ENCODE assay signal across 18 cellular contexts in the genomic region with DNA sequence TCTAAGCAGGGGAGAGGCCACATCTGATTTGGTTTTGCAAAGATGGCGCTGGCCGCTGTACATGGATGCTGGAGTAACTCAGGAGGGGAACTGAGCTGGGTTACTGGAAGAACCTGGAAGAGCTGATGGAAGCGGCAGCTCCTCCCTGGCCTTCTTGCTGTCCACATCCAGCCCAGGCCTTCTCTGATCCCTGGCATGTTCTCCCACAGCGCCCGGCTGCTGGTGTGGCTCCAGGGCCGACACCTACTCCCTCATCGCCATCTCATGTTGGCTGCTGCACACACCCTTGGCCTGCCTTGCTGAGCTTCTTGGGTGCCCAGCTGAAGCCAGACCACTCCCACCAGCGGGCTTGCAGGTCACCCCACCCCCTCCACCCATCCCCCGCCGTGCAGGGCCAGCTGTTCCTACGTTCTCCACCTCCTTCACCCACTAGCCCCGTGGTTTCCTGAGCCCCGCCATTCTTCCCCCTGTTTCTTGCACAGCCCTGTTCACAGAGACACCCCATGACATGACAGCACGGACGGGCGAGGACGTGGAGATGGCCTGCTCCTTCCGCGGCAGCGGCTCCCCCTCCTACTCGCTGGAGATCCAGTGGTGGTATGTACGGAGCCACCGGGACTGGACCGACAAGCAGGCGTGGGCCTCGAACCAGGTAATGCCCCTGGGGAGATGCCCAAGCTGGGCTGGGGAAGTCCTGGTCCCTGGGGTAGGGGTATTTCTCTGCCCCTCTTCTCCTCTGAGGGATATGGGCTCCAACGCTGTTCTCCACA. TPM values are rescaled to one million over a fixed set of nuclear protein-coding genes. Genes with fewer than 3 reads are reported as not detected.
DNase-seq lines count a peak whose midpoint lies in the region; FAIRE-seq lines count a peak whose summit lies in the region.
"Had no signal": no experiment of that assay in that cellular context is flagged by ENCODE, and none has a peak within 500 bp of the region (broad histone marks: within the 10 kb centered on the region; RNA-seq: fewer than 3 reads in every experiment).

No MANE protein-coding gene starts in this region.

- no peak overlapping the region for H3K4me2 ChIP-seq in mesendoderm (ENCODE audit: low read length)
- H3K4me2 ChIP-seq in trophoblast cell (ENCODE audit: low read length) = no peak overlapping the region

- no peaks in the 10 kb centered on the region for H3K27me3 ChIP-seq in mesendoderm (ENCODE audit: insufficient read depth, low read length, poor library complexity)
- H3K27me3 ChIP-seq in trophoblast cell (ENCODE audit: insufficient read depth, low read length) = no peaks in the 10 kb centered on the region

- peaks cover 3% of the 10 kb centered on the region for H3K9me3 ChIP-seq in trophoblast cell (ENCODE audit: insufficient read depth, low read depth, low read length)

- H3K79me2 ChIP-seq in mesendoderm (ENCODE audit: control insufficient read depth, insufficient read depth, low read length) (no peaks in the 10 kb centered on the region), trophoblast cell (ENCODE audit: control insufficient read depth, insufficient read depth, low read length, poor library complexity) (no peaks in the 10 kb centered on the region)

- H3K4me1 Mint-ChIP-seq in activated T-helper 2 cell treated with anti-CD3 and anti-CD28 coated beads, Interferon-gamma antibody, Interleukin-2, Interleukin-4, amounts not matched to agents 10 μg/mL and 5 μg/mL and 100 μg/mL, durations not matched to agents 14 hours and 24 hours and 36 hours (ENCODE audit: low read depth) = no peaks in the 10 kb centered on the region

- H2BK12ac ChIP-seq in trophoblast cell (ENCODE audit: low read length) = no peak overlapping the region

- H3K14ac ChIP-seq in trophoblast cell (ENCODE audit: low read length) = no peak overlapping the region

- peak; percentile 46 for FAIRE-seq in HTR-8/SVneo (lab: Jason Lieb, UNC)

- H3K27me3 Mint-ChIP-seq in activated T-helper 2 cell treated with anti-CD3 and anti-CD28 coated beads, Interferon-gamma antibody, Interleukin-2, Interleukin-4, amounts not matched to agents 10 μg/mL and 5 μg/mL and 100 μg/mL, durations not matched to agents 14 hours and 24 hours and 36 hours (ENCODE audit: low read depth) = peaks cover 13% of the 10 kb centered on the region

- no peak overlapping the region for H4K5ac ChIP-seq in mesendoderm (ENCODE audit: low read length)

- no peak overlapping the region for H4K91ac ChIP-seq in trophoblast cell (ENCODE audit: low read depth, low read length)

- H3K27ac Mint-ChIP-seq in activated T-helper 2 cell treated with anti-CD3 and anti-CD28 coated beads, Interferon-gamma antibody, Interleukin-2, Interleukin-4, amounts not matched to agents 10 μg/mL and 5 μg/mL and 100 μg/mL, durations not matched to agents 14 hours and 24 hours and 36 hours = no peak overlapping the region
- H3K27ac Mint-ChIP-seq: CD4-positive, alpha-beta T cell had no signal

- H3K4me3 ChIP-seq in mesendoderm (ENCODE audit: low read length) = no peak overlapping the region
- H3K4me3 ChIP-seq in trophoblast cell (ENCODE audit: low read depth, low read length) = no peak overlapping the region

- no peak overlapping the region for H2AFZ ChIP-seq in trophoblast cell (ENCODE audit: insufficient read depth, low read length, poor library complexity)

- no peak overlapping the region for H3K4me3 Mint-ChIP-seq in activated T-helper 2 cell treated with anti-CD3 and anti-CD28 coated beads, Interferon-gamma antibody, Interleukin-2, Interleukin-4, amounts not matched to agents 10 μg/mL and 5 μg/mL and 100 μg/mL, durations not matched to agents 14 hours and 24 hours and 36 hours (ENCODE audit: low read depth)
- H3K4me3 Mint-ChIP-seq: CD4-positive, alpha-beta T cell had no signal

- H2AK5ac ChIP-seq in mesendoderm (ENCODE audit: low read length) = no peak overlapping the region
- no peak overlapping the region for H2AK5ac ChIP-seq in trophoblast cell (ENCODE audit: low read length)

- no CpG with 5 or more reads among the region's 27 CpGs for WGBS in mesendoderm (ENCODE audit: extremely low coverage, insufficient coverage, low lambda C conversion rate)
- no CpG with 5 or more reads among the region's 27 CpGs for WGBS in trophoblast cell (ENCODE audit: extremely low coverage, insufficient coverage, insufficient read length)

- H3K79me1 ChIP-seq in mesendoderm (ENCODE audit: low read length) = no peaks in the 10 kb centered on the region
- no peaks in the 10 kb centered on the region for H3K79me1 ChIP-seq in trophoblast cell (ENCODE audit: low read length)

- H3K4me1 ChIP-seq in mesendoderm (ENCODE audit: control insufficient read depth, low read depth, low read length) (peaks cover 14% of the 10 kb centered on the region), trophoblast cell (ENCODE audit: control insufficient read depth in 1 of 2, insufficient read depth in 2 of 2, low read length in 2 of 2) (peaks cover 2 to 5% of the 10 kb centered on the region in 2 experiments)

- H3K18ac ChIP-seq in mesendoderm (ENCODE audit: low read length) (no peak overlapping the region), trophoblast cell (ENCODE audit: low read length) (no peak overlapping the region)

- peak; percentile 51 for DNase-seq in NCI-H82 (lab: John Stamatoyannopoulos, UW)
- no peak for DNase-seq in NCI-H82 treated with DMSO at 0.1 percent for 48 hours (lab: John Stamatoyannopoulos, UW; ENCODE audit: unreplicated experiment)
- no peak for DNase-seq in HTR-8/SVneo (ENCODE audit: insufficient read length, low spot score)
- no peak for DNase-seq in mesendoderm
- DNase-seq in trophoblast cell = peak; percentile 9 to 29
- no peak for DNase-seq in activated T-helper 2 cell treated with anti-CD3 and anti-CD28 coated beads, Interferon-gamma antibody, Interleukin-2, Interleukin-4, amounts not matched to agents 10 μg/mL and 5 μg/mL and 100 μg/mL, durations not matched to agents 14 hours and 24 hours and 36 hours (ENCODE audit: low spot score)
- DNase-seq in NCI-H187 (lab: John Stamatoyannopoulos, UW) = no peak
- no peak for DNase-seq in HUDEP-2 (lab: John Stamatoyannopoulos, UW; ENCODE audit: unreplicated experiment in 76 of 76)
- DNase-seq: AML-193; C1 segment of cervical spinal cord; Calu3; CD4-positive, alpha-beta T cell; DMS 273 treated with DMSO at 0.1 percent for 48 hours; GOT3; IMR-90; KBM-7 had no signal

- no peak overlapping the region for H2BK120ac ChIP-seq in mesendoderm (ENCODE audit: low read depth, low read length)
- no peak overlapping the region for H2BK120ac ChIP-seq in trophoblast cell (ENCODE audit: insufficient read depth, low read length, poor library complexity)

- H3K23ac ChIP-seq in mesendoderm (ENCODE audit: low read length) (peak overlapping the region; percentile 4), trophoblast cell (ENCODE audit: low read length) (no peak overlapping the region)

- no peaks in the 10 kb centered on the region for H3K9me3 Mint-ChIP-seq in activated T-helper 2 cell treated with anti-CD3 and anti-CD28 coated beads, Interferon-gamma antibody, Interleukin-2, Interleukin-4, amounts not matched to agents 10 μg/mL and 5 μg/mL and 100 μg/mL, durations not matched to agents 14 hours and 24 hours and 36 hours
- H3K9me3 Mint-ChIP-seq: CD4-positive, alpha-beta T cell had no signal

- no peak overlapping the region for H3K56ac ChIP-seq in mesendoderm (ENCODE audit: low read length)

- H2BK15ac ChIP-seq in mesendoderm (replicated peaks; ENCODE audit: low read depth) = no peak overlapping the region

- H3K27ac ChIP-seq in mesendoderm (ENCODE audit: low read depth, low read length) = no peak overlapping the region
- H3K27ac ChIP-seq in trophoblast cell (ENCODE audit: low read depth, low read length) = no peak overlapping the region
- H3K27ac ChIP-seq: 22Rv1, HL-60 had no signal

- no peak overlapping the region for H4K12ac ChIP-seq in trophoblast cell (ENCODE audit: low read depth, low read length)

- H3K9ac ChIP-seq in mesendoderm (ENCODE audit: low read length) (no peak overlapping the region), trophoblast cell (ENCODE audit: low read length) (no peak overlapping the region)

- no peaks in the 10 kb centered on the region for H3K36me3 Mint-ChIP-seq in activated T-helper 2 cell treated with anti-CD3 and anti-CD28 coated beads, Interferon-gamma antibody, Interleukin-2, Interleukin-4, amounts not matched to agents 10 μg/mL and 5 μg/mL and 100 μg/mL, durations not matched to agents 14 hours and 24 hours and 36 hours (ENCODE audit: low read depth)

- H3K4ac ChIP-seq in mesendoderm (ENCODE audit: low read depth, low read length) (no peak overlapping the region), trophoblast cell (ENCODE audit: low read depth, low read length) (no peak overlapping the region)

- intact Hi-C loops in activated T-helper 2 cell treated with anti-CD3 and anti-CD28 coated beads, Interferon-gamma antibody, Interleukin-2, Interleukin-4, amounts not matched to agents 10 μg/mL and 5 μg/mL and 100 μg/mL, durations not matched to agents 14 hours and 24 hours and 36 hours (cut with micrococcal nuclease) = no loop called here

- no peak overlapping the region for H2BK5ac ChIP-seq in mesendoderm (ENCODE audit: low read length)
- no peak overlapping the region for H2BK5ac ChIP-seq in trophoblast cell (ENCODE audit: low read depth, low read length, poor library complexity)

- no peaks in the 10 kb centered on the region for H3K36me3 ChIP-seq in mesendoderm (ENCODE audit: control insufficient read depth, insufficient read depth, low read length)
- no peaks in the 10 kb centered on the region for H3K36me3 ChIP-seq in trophoblast cell (ENCODE audit: control insufficient read depth in 1 of 2, insufficient read depth in 2 of 2, low read length in 2 of 2)

- H4K8ac ChIP-seq in mesendoderm (ENCODE audit: low read depth, low read length) (no peak overlapping the region), trophoblast cell (ENCODE audit: low read depth, low read length) (no peak overlapping the region)

RNA-seq across cellular contexts. Expression of a gene that starts 28.4 kb away (rescaled TPM):
- polyA plus RNA-seq in mesendoderm (2013, experiment 1 of 2) = 0.10 TPM
- 0.31 TPM for polyA plus RNA-seq in mesendoderm (2013, experiment 2 of 2)
- 6.7 and 7.5 TPM in 2 replicates for polyA plus RNA-seq in trophoblast cell (2013)
- 0.23 TPM in 1 of 2 replicates, not detected in the other for total RNA-seq in activated T-helper 2 cell treated with anti-CD3 and anti-CD28 coated beads, Interferon-gamma antibody, Interleukin-2, Interleukin-4, amounts not matched to agents 10 μg/mL and 5 μg/mL and 100 μg/mL, durations not matched to agents 14 hours and 24 hours and 36 hours
- total RNA-seq: CD4-positive, alpha-beta T cell had no signal

Comparison
In these comparisons a context has a peak if more than half of its experiments do, and no peak if none do; other contexts are left out.
1. DNase-seq: peak in NCI-H82 (single experiment) and trophoblast cell (2 of 2); none in NCI-H82 treated with DMSO at 0.1 percent for 48 hours (single experiment), HTR-8/SVneo (single experiment), mesendoderm (single experiment), activated T-helper 2 cell treated with anti-CD3 and anti-CD28 coated beads, Interferon-gamma antibody, Interleukin-2, Interleukin-4, amounts not matched to agents 10 μg/mL and 5 μg/mL and 100 μg/mL, durations not matched to agents 14 hours and 24 hours and 36 hours (single experiment), NCI-H187 (0 of 2) and HUDEP-2 (0 of 76).